ENCODE assay signal across 20 cellular contexts in genomic region chr2:201656102-201656501, GRCh38. TPM values are rescaled to one million over a fixed set of nuclear protein-coding genes. Genes with fewer than 3 reads are reported as not detected.
DNase-seq lines count a peak whose midpoint lies in the region; ATAC-seq and TF ChIP-seq lines count a peak whose summit lies in the region.
"Had no signal": no experiment of that assay in that cellular context is flagged by ENCODE, and none has a peak within 500 bp of the region (broad histone marks: within the 10 kb centered on the region; RNA-seq: fewer than 3 reads in every experiment).

No MANE protein-coding gene starts in this region.

- CTCF ChIA-PET in IMR-90 (lab: Yijun Ruan, JAX), result no interaction called here
- CTCF ChIA-PET in activated CD4-positive, alpha-beta T cell treated with anti-CD3 and anti-CD28 coated beads, Interleukin-2, amount 10 ng/mL, durations not matched to agents 7 days and 5 days (lab: Charles Lee), result no interaction called here

- no peaks in the 10 kb centered on the region for H3K9me3 Mint-ChIP-seq in activated CD4-positive, alpha-beta T cell treated with anti-CD3 and anti-CD28 coated beads, Interleukin-2, amount 10 ng/mL, durations not matched to agents 7 days and 5 days
- H3K9me3 Mint-ChIP-seq: CD14-positive monocyte had no signal

- peak overlapping the region; percentile 95 for H2AK5ac ChIP-seq in IMR-90 (ENCODE audit: low read depth, low read length)
- H2AK5ac ChIP-seq in neuronal stem cell (ENCODE audit: low read depth, low read length), result peak overlapping the region; percentile 84

- H2AK9ac ChIP-seq in IMR-90 (replicated peaks; ENCODE audit: low read depth, low read length, poor library complexity), result peak overlapping the region; percentile 92

- H3K4me1 ChIP-seq in ACC112 (ENCODE audit: control insufficient read depth, insufficient read depth, low read length, unreplicated experiment) (peaks cover 28% of the 10 kb centered on the region), IMR-90 (ENCODE audit: control insufficient read depth, insufficient read depth, low read length) (peaks cover 17% of the 10 kb centered on the region), neuronal stem cell (ENCODE audit: control insufficient read depth in 2 of 2, insufficient read depth in 1 of 2, low read depth in 1 of 2, low read length in 2 of 2) (no peaks in the 10 kb centered on the region), esophagus muscularis mucosa (peaks cover 0 to 9% (median 0%) of the 10 kb centered on the region in 4 donors)
- H3K4me1 ChIP-seq: Caco-2 had no signal

- H3K4me2 ChIP-seq in IMR-90 (ENCODE audit: low read depth, low read length) (no peak overlapping the region), neuronal stem cell (ENCODE audit: insufficient read depth, low read length, poor library complexity, severe bottlenecking) (no peak overlapping the region)

- 0 out of 4 replicates have a peak, but pooled peaks cover 0 to 2% of the 10 kb centered on the region in 2 experiments for H3K79me1 ChIP-seq in IMR-90 (ENCODE audit: low read depth in 1 of 2, low read length in 2 of 2)
- peaks cover 4% of the 10 kb centered on the region for H3K79me1 ChIP-seq in neuronal stem cell (ENCODE audit: low read depth, low read length)

- H3K9ac ChIP-seq in IMR-90 (ENCODE audit: low read depth, low read length) (no peak overlapping the region), neuronal stem cell (ENCODE audit: low read depth, low read length, poor library complexity) (no peak overlapping the region)

- H3K18ac ChIP-seq in IMR-90 (ENCODE audit: low read depth, low read length), result peak overlapping the region; percentile 93
- H3K18ac ChIP-seq in neuronal stem cell (ENCODE audit: low read length), result peak overlapping the region; percentile 76

- H3K4me3 Mint-ChIP-seq in activated CD4-positive, alpha-beta T cell treated with anti-CD3 and anti-CD28 coated beads, Interleukin-2, amount 10 ng/mL, durations not matched to agents 7 days and 5 days, result no peak overlapping the region
- H3K4me3 Mint-ChIP-seq: CD14-positive monocyte had no signal

- TF ChIP-seq RAD21 in IMR-90 (IDR thresholded peaks at IDR 0.05; ENCODE audit: low read length), result no peak

- peak overlapping the region; percentile 87 for H4K91ac ChIP-seq in IMR-90 (ENCODE audit: insufficient read depth, low read depth, low read length)
- no peak overlapping the region for H4K91ac ChIP-seq in neuronal stem cell (ENCODE audit: low read depth, low read length, poor library complexity)

- no TSS peak for BruUV-seq in IMR-90 (replicated peaks; lab: Mats Ljungman, UMichigan)

- intact Hi-C loops in IMR-90 (cut with micrococcal nuclease), result no loop called here
- intact Hi-C loops in esophagus muscularis mucosa (cut with DNase I), result no loop called here

- no peak overlapping the region for H3K27ac Mint-ChIP-seq in activated CD4-positive, alpha-beta T cell treated with anti-CD3 and anti-CD28 coated beads, Interleukin-2, amount 10 ng/mL, durations not matched to agents 7 days and 5 days
- H3K27ac Mint-ChIP-seq: CD14-positive monocyte had no signal

- H3K4me1 Mint-ChIP-seq in activated CD4-positive, alpha-beta T cell treated with anti-CD3 and anti-CD28 coated beads, Interleukin-2, amount 10 ng/mL, durations not matched to agents 7 days and 5 days, result peaks cover 4% of the 10 kb centered on the region

- H3K9me1 ChIP-seq in IMR-90 (ENCODE audit: insufficient read depth, low read length), result peaks cover 18% of the 10 kb centered on the region

- dilution Hi-C loops in IMR-90 (cut with HindIII; ENCODE audit: low sequenced_read_pairs, unreplicated experiment), result no loop called here

- peak overlapping the region; percentile 90 for H3K23ac ChIP-seq in IMR-90 (ENCODE audit: low read depth, low read length)
- peak overlapping the region; percentile 91 for H3K23ac ChIP-seq in neuronal stem cell (ENCODE audit: low read depth, low read length, poor library complexity)

- ATAC-seq in IMR-90 (ENCODE audit: low read depth), result no peak
- ATAC-seq: PC-3 had no signal

- TF ChIP-seq EP300 in esophagus muscularis mucosa (IDR thresholded peaks at IDR 0.05), result no peak

- H2BK5ac ChIP-seq in IMR-90 (ENCODE audit: low read depth, low read length, poor library complexity, severe bottlenecking), result peak overlapping the region; percentile 92
- H2BK5ac ChIP-seq in neuronal stem cell (ENCODE audit: low read length), result no peak overlapping the region

- no peaks in the 10 kb centered on the region for H3K27me3 ChIP-seq in ACC112 (ENCODE audit: insufficient read depth, low read length)
- no peaks in the 10 kb centered on the region for H3K27me3 ChIP-seq in IMR-90 (ENCODE audit: control insufficient read depth, insufficient read depth, low read length)
- peaks cover 0 to 15% (median 0%) of the 10 kb centered on the region in 3 experiments for H3K27me3 ChIP-seq in neuronal stem cell (ENCODE audit: control insufficient read depth in 3 of 3, insufficient read depth in 3 of 3, low read depth in 1 of 3, low read length in 3 of 3)
- H3K27me3 ChIP-seq in esophagus muscularis mucosa, result no peaks in the 10 kb centered on the region

- DNase-seq in IMR-90 (no peak), dermis blood vessel endothelial cell (peak; percentile 9), neuronal stem cell (ENCODE audit: low spot score) (no peak), LoVo (ENCODE audit: low spot score) (no peak), esophagus muscularis mucosa (ENCODE audit: extremely low spot score) (no peak)
- no peak for DNase-seq in activated CD4-positive, alpha-beta T cell treated with anti-CD3 and anti-CD28 coated beads, Interleukin-2, amount 10 ng/mL, durations not matched to agents 7 days and 5 days
- DNase-seq: AML-193, Caco-2, EL, H7, MV-4-11, NCI-H1436, NCI-H2029 treated with DMSO at 0.1 percent for 48 hours, NCI-H510A, NCI-H82, PC-3 had no signal

- peak overlapping the region; percentile 92 to 98 for H4K8ac ChIP-seq in IMR-90 (ENCODE audit: low read depth in 2 of 2, low read length in 2 of 2)
- no peak overlapping the region for H4K8ac ChIP-seq in neuronal stem cell (ENCODE audit: low read depth, low read length)

- H3K9me3 ChIP-seq in IMR-90 (ENCODE audit: control insufficient read depth, insufficient read depth, low read length), result no peaks in the 10 kb centered on the region
- peaks cover 0 to 2% of the 10 kb centered on the region in 2 donors for H3K9me3 ChIP-seq in neuronal stem cell (replicated peaks in 1 of 2; ENCODE audit: control insufficient read depth in 2 of 2, insufficient read depth in 1 of 2, low read depth in 1 of 2, low read length in 2 of 2)
- H3K9me3 ChIP-seq in esophagus muscularis mucosa, result no peaks in the 10 kb centered on the region
- H3K9me3 ChIP-seq: Caco-2 had no signal

- H2AFZ ChIP-seq in ACC112 (ENCODE audit: low read length, unreplicated experiment), result no peak overlapping the region
- H2AFZ ChIP-seq in IMR-90 (replicated peaks; ENCODE audit: low read length, poor library complexity), result peak overlapping the region; percentile 81
- no peak overlapping the region for H2AFZ ChIP-seq in neuronal stem cell (ENCODE audit: low read length)

- no peaks in the 10 kb centered on the region for H4K20me1 ChIP-seq in IMR-90 (ENCODE audit: insufficient read depth, low read length)

- peak overlapping the region; percentile 91 for H3K27ac ChIP-seq in ACC112 (ENCODE audit: low read depth, low read length)
- peak overlapping the region; percentile 93 for H3K27ac ChIP-seq in IMR-90 (ENCODE audit: insufficient read depth, low read length)
- H3K27ac ChIP-seq in neuronal stem cell (replicated peaks; ENCODE audit: low read length), result no peak overlapping the region
- H3K27ac ChIP-seq in esophagus muscularis mucosa (replicated peaks in 1 of 4), result no peak overlapping the region
- H3K27ac ChIP-seq: HL-60, RWPE1 had no signal

- H3K36me3 Mint-ChIP-seq in activated CD4-positive, alpha-beta T cell treated with anti-CD3 and anti-CD28 coated beads, Interleukin-2, amount 10 ng/mL, durations not matched to agents 7 days and 5 days (ENCODE audit: low read depth), result no peaks in the 10 kb centered on the region
- H3K36me3 Mint-ChIP-seq: CD14-positive monocyte had no signal

- H2BK15ac ChIP-seq in IMR-90 (ENCODE audit: low read depth, low read length) (peak overlapping the region; percentile 91; the same call in 2 of the 3 replicates), neuronal stem cell (ENCODE audit: low read length) (no peak overlapping the region)

- in situ Hi-C loops in IMR-90 (cut with MboI; ENCODE audit: low sequenced_read_pairs), result no loop called here

- peak overlapping the region; percentile 87 for H2BK20ac ChIP-seq in IMR-90 (ENCODE audit: low read depth, low read length)

- H2BK120ac ChIP-seq in IMR-90 (ENCODE audit: low read depth, low read length) (peak overlapping the region; percentile 97), neuronal stem cell (ENCODE audit: low read depth, low read length) (no peak overlapping the region)

- TF ChIP-seq CTCF in IMR-90 (conservative IDR thresholded peaks at IDR 0.05; ENCODE audit: low read depth, low read length), result no peak
- TF ChIP-seq CTCF in esophagus muscularis mucosa (IDR thresholded peaks at IDR 0.05), result no peak

- H3K36me3 ChIP-seq in ACC112 (ENCODE audit: insufficient read depth, low read length) (no peaks in the 10 kb centered on the region), IMR-90 (ENCODE audit: control insufficient read depth, insufficient read depth, low read length) (no peaks in the 10 kb centered on the region), neuronal stem cell (replicated peaks in 1 of 2; ENCODE audit: control insufficient read depth in 2 of 2, insufficient read depth in 2 of 2, low read length in 2 of 2) (no peaks in the 10 kb centered on the region), esophagus muscularis mucosa (no peaks in the 10 kb centered on the region)

- H3K4me3 ChIP-seq in ACC112 (ENCODE audit: low read depth, low read length) (no peak overlapping the region), IMR-90 (ENCODE audit: insufficient read depth, low read depth, low read length) (no peak overlapping the region), neuronal stem cell (ENCODE audit: low read length in 2 of 2) (no peak overlapping the region), esophagus muscularis mucosa (no peak overlapping the region)

- H3K79me2 ChIP-seq in ACC112 (ENCODE audit: control insufficient read depth, insufficient read depth, low read length, unreplicated experiment), result no peaks in the 10 kb centered on the region

- H3K4ac ChIP-seq in IMR-90 (ENCODE audit: low read depth, low read length), result peak overlapping the region; percentile 94
- no peak overlapping the region for H3K4ac ChIP-seq in neuronal stem cell (ENCODE audit: low read length)

- H3K27me3 Mint-ChIP-seq in activated CD4-positive, alpha-beta T cell treated with anti-CD3 and anti-CD28 coated beads, Interleukin-2, amount 10 ng/mL, durations not matched to agents 7 days and 5 days, result peaks cover 6% of the 10 kb centered on the region

- H3K56ac ChIP-seq in IMR-90 (ENCODE audit: extremely low read depth, insufficient read depth, low read length), result peak overlapping the region; percentile 47; the same call in 1 of the 2 replicates

- H3K14ac ChIP-seq in IMR-90 (replicated peaks; ENCODE audit: low read depth, low read length), result peak overlapping the region; percentile 88
- peak overlapping the region; percentile 38 for H3K14ac ChIP-seq in neuronal stem cell (ENCODE audit: low read length)

- H4K5ac ChIP-seq in IMR-90 (ENCODE audit: low read depth, low read length), result peak overlapping the region; percentile 93

- no peak for TF ChIP-seq POLR2A in IMR-90 (IDR thresholded peaks at IDR 0.05; ENCODE audit: low read depth, low read length)
- TF ChIP-seq POLR2A in esophagus muscularis mucosa (IDR thresholded peaks at IDR 0.05; ENCODE audit: low read depth), result no peak

- POLR2A ChIA-PET in IMR-90 (lab: Charles Lee; ENCODE audit: unreplicated experiment), result no interaction called here
- POLR2A ChIA-PET in activated CD4-positive, alpha-beta T cell treated with anti-CD3 and anti-CD28 coated beads, Interleukin-2, amount 10 ng/mL, durations not matched to agents 7 days and 5 days (lab: Charles Lee), result no interaction called here

- WGBS in IMR-90 (ENCODE audit: extremely low coverage in 2 of 2, insufficient read length in 1 of 2), 2 experiments, result 93% methylated on average over 5 of the region's 11 CpGs; no CpG with 5 or more reads in 1 of the 2 experiments
- WGBS in neuronal stem cell (ENCODE audit: extremely low coverage in 2 of 2, insufficient read length in 2 of 2, insufficient replicate concordance in 1 of 2), 2 donors, result no CpG with 5 or more reads among the region's 11 CpGs
- 91% methylated on average over 11 of the region's 11 CpGs for WGBS in esophagus muscularis mucosa

- H2BK12ac ChIP-seq in neuronal stem cell (ENCODE audit: low read length), result no peak overlapping the region

RNA-seq across cellular contexts. Expression of gene TMEM237, which starts 12.8 kb away (rescaled TPM):
- total RNA-seq in IMR-90 (2012; rRNA removed) (46.9 and 58.8 TPM in 2 replicates), dermis blood vessel endothelial cell (28.2 and 35.0 TPM in 2 replicates), esophagus muscularis mucosa (10 to 100 TPM; 14.5 to 17.7 (median 16.4) TPM)
- 27.8 and 29.4 TPM in 2 replicates for polyA plus RNA-seq in IMR-90 (2012; rRNA removed)
- 13.0 and 22.9 TPM in 2 replicates for polyA plus RNA-seq in IMR-90 (2012; cell fraction: cytosol; rRNA removed)
- 4.8 and 31.4 TPM in 2 replicates for polyA plus RNA-seq in IMR-90 (2012; cell fraction: nucleus; rRNA removed; ENCODE audit: low replicate concordance)
- polyA plus RNA-seq in neuronal stem cell (2013, experiment 1 of 2), result 36.7 TPM
- 37.7 TPM for polyA plus RNA-seq in neuronal stem cell (2013, experiment 2 of 2)
- 10 to 100 TPM; 20.0 to 22.5 TPM for total RNA-seq in activated CD4-positive, alpha-beta T cell treated with anti-CD3 and anti-CD28 coated beads, Interleukin-2, amount 10 ng/mL, durations not matched to agents 7 days and 5 days

RNA-seq across cellular contexts. Expression of gene MPP4, which starts 42.3 kb away (rescaled TPM):
- 11.1 and 14.9 TPM in 2 replicates for total RNA-seq in IMR-90 (2012; rRNA removed)
- polyA plus RNA-seq in IMR-90 (2012; rRNA removed), result 8.5 and 11.8 TPM in 2 replicates
- 5.2 and 5.5 TPM in 2 replicates for polyA plus RNA-seq in IMR-90 (2012; cell fraction: cytosol; rRNA removed)
- 16.8 and 54.4 TPM in 2 replicates for polyA plus RNA-seq in IMR-90 (2012; cell fraction: nucleus; rRNA removed; ENCODE audit: low replicate concordance)
- 2.2 and 3.1 TPM in 2 replicates for total RNA-seq in dermis blood vessel endothelial cell
- polyA plus RNA-seq in neuronal stem cell (2013, experiment 1 of 2), result 0.01 TPM
- polyA plus RNA-seq in neuronal stem cell (2013, experiment 2 of 2), result not detected
- total RNA-seq in activated CD4-positive, alpha-beta T cell treated with anti-CD3 and anti-CD28 coated beads, Interleukin-2, amount 10 ng/mL, durations not matched to agents 7 days and 5 days, result not detected
- under 1 TPM in 1 of 4 donors, not detected in 3; 0.23 TPM for total RNA-seq in esophagus muscularis mucosa
- total RNA-seq: H7 had no signal
- polyA plus RNA-seq: CD14-positive monocyte had no signal

Comparison
In these comparisons a context has a peak if more than half of its experiments do, and no peak if none do; other contexts are left out.
1. H3K27ac ChIP-seq: peak in ACC112 (single experiment) and IMR-90 (single experiment); none in neuronal stem cell (single experiment) and esophagus muscularis mucosa (0 of 4).